ENCODE assay signal across 1 cellular context in genomic region chr11:33944693-33945424, GRCh38.
TF ChIP-seq lines count a peak whose summit lies in the region.

No MANE protein-coding gene starts in this region.

TF ChIP-seq in K562, 482 proteins besides CTCF, POLR2A, EP300 and RAD21 (continued from another document and continues in another):
- peak; percentile 84 for TF ChIP-seq MITF (IDR thresholded peaks at IDR 0.05)
- TF ChIP-seq PRDM10 (IDR thresholded peaks at IDR 0.05; ENCODE audit: partially characterized antibody): peak; percentile 58
- peak; percentile 83; the same call in 1 of the 2 replicates for TF ChIP-seq TRIM28 (IDR thresholded peaks at IDR 0.05)
- no peak; the same call in 1 of the 2 replicates for TF ChIP-seq BRD4 (IDR thresholded peaks at IDR 0.05)
- no peak for TF ChIP-seq RBM15 (IDR thresholded peaks at IDR 0.05; ENCODE audit: insufficient read depth, low read length)
- TF ChIP-seq ZNF431 (CRISPR knock-in tag; IDR thresholded peaks at IDR 0.05): no peak
- peak; percentile 24 to 94; a peak in 3 of 4 replicates for TF ChIP-seq HDAC1 (IDR thresholded peaks at IDR 0.05)
- TF ChIP-seq ZBED1 (IDR thresholded peaks at IDR 0.05): peak; percentile 98
- TF ChIP-seq NKRF (IDR thresholded peaks at IDR 0.05; ENCODE audit: borderline replicate concordance): no peak
- TF ChIP-seq CC2D1A (IDR thresholded peaks at IDR 0.05): peak; percentile 100
- TF ChIP-seq HBP1 (CRISPR knock-in tag; IDR thresholded peaks at IDR 0.05): peak; percentile 89
- TF ChIP-seq MEIS2 (IDR thresholded peaks at IDR 0.05; ENCODE audit: partially characterized antibody): peak; percentile 75
- TF ChIP-seq TAF1 (IDR thresholded peaks at IDR 0.05; ENCODE audit: control insufficient read depth, extremely low read depth, insufficient read depth, low read length, severe bottlenecking): peak; percentile 64
- TF ChIP-seq TCF7 (IDR thresholded peaks at IDR 0.05; ENCODE audit: borderline replicate concordance): peak; percentile 98
- TF ChIP-seq ZNF644 (tag; IDR thresholded peaks at IDR 0.05; ENCODE audit: low read depth): peak; percentile 97
- peak; percentile 73 to 83; a peak in 3 of 4 replicates for TF ChIP-seq MLLT1 (IDR thresholded peaks at IDR 0.05)
- TF ChIP-seq BCOR (IDR thresholded peaks at IDR 0.05): peak; percentile 92
- TF ChIP-seq ETV1 (tag; conservative IDR thresholded peaks at IDR 0.05; ENCODE audit: low read depth): peak; percentile 89
- peak; percentile 99 for TF ChIP-seq SOX6 (IDR thresholded peaks at IDR 0.05)
- TF ChIP-seq SP2 (IDR thresholded peaks at IDR 0.05; ENCODE audit: extremely low read depth, low read depth, low read length, poor library complexity, severe bottlenecking): no peak
- peak; percentile 72 to 88; a peak in 3 of 4 replicates for TF ChIP-seq TEAD1 (CRISPR knock-in tag; IDR thresholded peaks at IDR 0.05)
- 0 out of 2 replicates have a peak, but pooled peaks have one; percentile 9 for TF ChIP-seq SMC3 (conservative IDR thresholded peaks at IDR 0.05; ENCODE audit: insufficient read depth, low read depth, low read length)
- no peak for TF ChIP-seq ZNF282 (CRISPR knock-in tag; IDR thresholded peaks at IDR 0.05)
- peak; percentile 99 for TF ChIP-seq RUNX1 (IDR thresholded peaks at IDR 0.05; ENCODE audit: low read depth)
- peak; percentile 98 to 99; a peak in 3 of 4 replicates for TF ChIP-seq RCOR1 (IDR thresholded peaks at IDR 0.05; ENCODE audit: borderline replicate concordance in 1 of 2, low read depth in 2 of 2, low read length in 2 of 2)
- no peak for TF ChIP-seq ZNF398 (CRISPR knock-in tag; IDR thresholded peaks at IDR 0.05)
- TF ChIP-seq ESRRB (CRISPR knock-in tag; IDR thresholded peaks at IDR 0.05; ENCODE audit: borderline replicate concordance): no peak
- peak; percentile 96 for TF ChIP-seq LCOR (CRISPR knock-in tag; IDR thresholded peaks at IDR 0.05)
- TF ChIP-seq CBX2 (IDR thresholded peaks at IDR 0.05; ENCODE audit: insufficient read depth, low read length, poor library complexity, severe bottlenecking): no peak
- TF ChIP-seq GABPB1 (CRISPR knock-in tag; IDR thresholded peaks at IDR 0.05): peak; percentile 64; the same call in 1 of the 2 replicates
- TF ChIP-seq SREBF1 (IDR thresholded peaks at IDR 0.05; ENCODE audit: borderline replicate concordance, low read depth, low read length): no peak
- TF ChIP-seq ZNF449 (CRISPR knock-in tag; IDR thresholded peaks at IDR 0.05): peak; percentile 70; the same call in 1 of the 2 replicates
- TF ChIP-seq MNT (conservative IDR thresholded peaks at IDR 0.05): peak in 1 of 2 experiments; percentile 81; a peak in 3 of 4 replicates
- no peak for TF ChIP-seq CCAR2 (IDR thresholded peaks at IDR 0.05; ENCODE audit: low read depth, low read length)
- TF ChIP-seq IRF1 (CRISPR knock-in tag; IDR thresholded peaks at IDR 0.05; ENCODE audit: borderline replicate concordance): no peak
- peak; percentile 70; the same call in 1 of the 2 replicates for TF ChIP-seq PYGO2 (tag; IDR thresholded peaks at IDR 0.05)
- peak; percentile 98 for TF ChIP-seq TFAP4 (CRISPR knock-in tag; IDR thresholded peaks at IDR 0.05; ENCODE audit: borderline replicate concordance)
- peak; percentile 82; the same call in 1 of the 2 replicates for TF ChIP-seq THRB (CRISPR knock-in tag; conservative IDR thresholded peaks at IDR 0.05)
- TF ChIP-seq MAFG (tag; conservative IDR thresholded peaks at IDR 0.05): peak; percentile 88
